9 cellular contexts compared by ENCODE assay signal in the genomic region with DNA sequence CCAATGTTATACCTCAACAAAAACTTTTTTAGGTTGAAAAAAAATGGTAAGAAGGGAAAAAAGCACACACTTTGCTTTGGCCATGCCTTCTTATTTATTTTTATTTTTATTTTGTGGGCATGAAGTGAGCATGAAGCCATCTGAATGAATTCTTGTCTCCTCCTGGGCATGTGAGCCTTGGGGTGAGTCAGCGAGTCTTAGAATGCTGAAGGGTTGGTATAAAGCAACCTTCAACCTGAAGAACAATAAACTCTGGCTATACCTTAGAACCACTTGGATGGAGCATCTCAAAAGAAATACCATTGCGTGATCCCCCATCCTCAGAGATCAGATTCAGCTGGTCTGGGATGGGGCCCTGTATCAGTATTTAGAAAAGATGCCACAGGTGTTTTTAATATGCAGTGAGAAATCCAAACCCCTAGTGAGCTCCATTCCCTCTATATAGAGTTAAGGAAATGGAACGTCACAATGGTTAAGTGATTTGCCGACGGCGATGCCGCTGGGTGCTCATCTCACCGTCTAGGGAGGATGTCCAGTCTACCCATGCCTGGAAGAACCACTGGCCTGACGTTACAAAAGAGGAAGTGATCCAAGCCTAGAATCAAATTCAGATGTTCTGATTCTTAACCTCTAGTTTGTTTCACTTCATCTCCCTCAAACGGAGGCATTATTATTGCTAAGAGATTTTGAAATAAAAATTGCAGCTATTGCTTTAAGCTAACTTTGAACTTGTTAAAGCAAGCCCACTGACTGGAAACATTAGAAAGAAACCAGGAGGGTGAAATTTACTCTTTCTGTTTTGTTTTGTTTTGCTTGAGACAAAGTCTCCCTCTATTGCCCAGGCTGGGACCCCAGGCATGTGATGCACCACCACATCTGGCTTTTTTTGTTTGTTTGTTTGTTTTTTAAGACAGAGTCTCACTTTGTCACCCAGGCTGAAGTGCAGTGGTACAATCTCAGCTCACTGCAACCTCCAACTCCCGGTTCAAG.
A peak's percentile ranks its signal among the peaks of the same experiment; 100 is the strongest.
DNase-seq lines count a peak whose midpoint lies in the region; ATAC-seq lines count a peak whose summit lies in the region.
"Had no signal": no experiment of that assay in that cellular context is flagged by ENCODE, and none has a peak within 500 bp of the region (broad histone marks: within the 10 kb centered on the region; RNA-seq: fewer than 3 reads in every experiment).

No MANE protein-coding gene starts in this region.

- peaks cover 6% of the 10 kb centered on the region for H3K9me3 Mint-ChIP-seq in activated naive CD8-positive, alpha-beta T cell treated with anti-CD3 and anti-CD28 coated beads for 36 hours
- peaks cover 2% of the 10 kb centered on the region for H3K9me3 Mint-ChIP-seq in activated CD4-positive, alpha-beta T cell treated with anti-CD3 and anti-CD28 coated beads, Interleukin-2, amount 10 ng/mL, durations not matched to agents 7 days and 5 days

- no peaks in the 10 kb centered on the region for H3K4me1 Mint-ChIP-seq in activated naive CD8-positive, alpha-beta T cell treated with anti-CD3 and anti-CD28 coated beads for 36 hours
- H3K4me1 Mint-ChIP-seq in activated CD4-positive, alpha-beta T cell treated with anti-CD3 and anti-CD28 coated beads, Interleukin-2, amount 10 ng/mL, durations not matched to agents 7 days and 5 days = no peaks in the 10 kb centered on the region

- no peaks in the 10 kb centered on the region for H3K27me3 Mint-ChIP-seq in activated naive CD8-positive, alpha-beta T cell treated with anti-CD3 and anti-CD28 coated beads for 36 hours
- H3K27me3 Mint-ChIP-seq in activated CD4-positive, alpha-beta T cell treated with anti-CD3 and anti-CD28 coated beads, Interleukin-2, amount 10 ng/mL, durations not matched to agents 7 days and 5 days = peaks cover 4% of the 10 kb centered on the region

- POLR2A ChIA-PET in activated CD4-positive, alpha-beta T cell treated with anti-CD3 and anti-CD28 coated beads, Interleukin-2, amount 10 ng/mL, durations not matched to agents 7 days and 5 days (lab: Charles Lee) = no interaction called here

- DNase-seq in NOMO-1 treated with dmso at 0.1 percent for 144 hours (lab: John Stamatoyannopoulos, UW; ENCODE audit: unreplicated experiment) = peak; percentile 62
- DNase-seq in NCI-H146 (lab: John Stamatoyannopoulos, UW) = no peak
- DNase-seq in activated CD4-positive, alpha-beta T cell treated with anti-CD3 and anti-CD28 coated beads, Interleukin-2, amount 50 U/mL, for 4 hours = no peak
- no peak for DNase-seq in activated naive CD8-positive, alpha-beta T cell treated with anti-CD3 and anti-CD28 coated beads for 36 hours
- no peak for DNase-seq in activated CD4-positive, alpha-beta T cell treated with anti-CD3 and anti-CD28 coated beads, Interleukin-2, amount 10 ng/mL, durations not matched to agents 7 days and 5 days
- DNase-seq: effector memory CD8-positive, alpha-beta T cell; H9 had no signal

- H3K36me3 Mint-ChIP-seq in activated naive CD8-positive, alpha-beta T cell treated with anti-CD3 and anti-CD28 coated beads for 36 hours = no peaks in the 10 kb centered on the region
- H3K36me3 Mint-ChIP-seq in activated CD4-positive, alpha-beta T cell treated with anti-CD3 and anti-CD28 coated beads, Interleukin-2, amount 10 ng/mL, durations not matched to agents 7 days and 5 days (ENCODE audit: low read depth) = no peaks in the 10 kb centered on the region

- no peak overlapping the region for H3K27ac Mint-ChIP-seq in activated naive CD8-positive, alpha-beta T cell treated with anti-CD3 and anti-CD28 coated beads for 36 hours
- H3K27ac Mint-ChIP-seq in activated CD4-positive, alpha-beta T cell treated with anti-CD3 and anti-CD28 coated beads, Interleukin-2, amount 10 ng/mL, durations not matched to agents 7 days and 5 days = no peak overlapping the region
- H3K27ac Mint-ChIP-seq: effector memory CD8-positive, alpha-beta T cell; H9 had no signal

- ATAC-seq in GM19025 (IDR thresholded peaks at IDR 0.05; ENCODE audit: low read depth, unreplicated experiment) (peak; percentile 49), HG02852 (IDR thresholded peaks at IDR 0.05; ENCODE audit: unreplicated experiment) (peak; percentile 76)
- ATAC-seq: effector memory CD8-positive, alpha-beta T cell had no signal

- H3K4me3 Mint-ChIP-seq in activated naive CD8-positive, alpha-beta T cell treated with anti-CD3 and anti-CD28 coated beads for 36 hours = no peak overlapping the region
- no peak overlapping the region for H3K4me3 Mint-ChIP-seq in activated CD4-positive, alpha-beta T cell treated with anti-CD3 and anti-CD28 coated beads, Interleukin-2, amount 10 ng/mL, durations not matched to agents 7 days and 5 days
- H3K4me3 Mint-ChIP-seq: effector memory CD8-positive, alpha-beta T cell; H9 had no signal

- CTCF ChIA-PET in activated CD4-positive, alpha-beta T cell treated with anti-CD3 and anti-CD28 coated beads, Interleukin-2, amount 10 ng/mL, durations not matched to agents 7 days and 5 days (lab: Charles Lee) = interaction anchor here (0.6 kb wide), 1 partner anchor 111 kb away, joined by 3 read pairs; no protein-coding TSS in a partner anchor
